In genomic region chr13:94462670-94463069, GRCh38 we compare ENCODE assay signal across 3 cellular contexts.
TF ChIP-seq lines count a peak whose summit lies in the region.

No MANE protein-coding gene starts in this region.

TF ChIP-seq in IMR-90, 13 proteins besides CTCF, POLR2A, EP300 and RAD21:
- TF ChIP-seq MXI1 (IDR thresholded peaks at IDR 0.05; ENCODE audit: borderline replicate concordance, low read depth, low read length) (no peak), RCOR1 (IDR thresholded peaks at IDR 0.05; ENCODE audit: insufficient replicate concordance, low read length) (no peak), CHD1 (IDR thresholded peaks at IDR 0.05; ENCODE audit: low read depth, low read length) (no peak), RFX5 (IDR thresholded peaks at IDR 0.05; ENCODE audit: low read depth, low read length) (no peak), MAFK (IDR thresholded peaks at IDR 0.05; ENCODE audit: low read depth, low read length) (peak; percentile 50; the same call in 1 of the 2 replicates)
TF ChIP-seq in IMR-90: peak in this region for 1.

TF ChIP-seq in K562, 482 proteins besides CTCF, POLR2A, EP300 and RAD21:
- TF ChIP-seq ZNF316 (IDR thresholded peaks at IDR 0.05) (peak; percentile 40; the same call in 1 of the 2 replicates), RREB1 (CRISPR knock-in tag; IDR thresholded peaks at IDR 0.05) (no peak)

TF ChIP-seq in HepG2, 621 proteins besides CTCF, POLR2A, EP300 and RAD21:
- TF ChIP-seq MAFK (conservative IDR thresholded peaks at IDR 0.05 in 1 of 2, IDR thresholded peaks at IDR 0.05 in 1 of 2; ENCODE audit: low read length in 2 of 2) = peak; percentile 59 to 71
- TF ChIP-seq ZFP41 (CRISPR knock-in tag; IDR thresholded peaks at IDR 0.05; ENCODE audit: borderline replicate concordance) = no peak
- no peak for TF ChIP-seq ZNF383 (CRISPR knock-in tag; IDR thresholded peaks at IDR 0.05; ENCODE audit: borderline replicate concordance)
- peak; percentile 54 for TF ChIP-seq MAFF (IDR thresholded peaks at IDR 0.05; ENCODE audit: low read depth, low read length)
- TF ChIP-seq CC2D1A (CRISPR knock-in tag; IDR thresholded peaks at IDR 0.05) = no peak
- no peak for TF ChIP-seq GPN1 (CRISPR knock-in tag; IDR thresholded peaks at IDR 0.05; ENCODE audit: borderline replicate concordance)
- TF ChIP-seq ARID3A (IDR thresholded peaks at IDR 0.05; ENCODE audit: low read depth, low read length) = no peak
- TF ChIP-seq ZNF460 (CRISPR knock-in tag; IDR thresholded peaks at IDR 0.05; ENCODE audit: borderline replicate concordance) = no peak
- TF ChIP-seq SP4 (CRISPR knock-in tag; IDR thresholded peaks at IDR 0.05) = no peak
- no peak for TF ChIP-seq ZNF251 (CRISPR knock-in tag; IDR thresholded peaks at IDR 0.05)
- TF ChIP-seq BATF2 (CRISPR knock-in tag; IDR thresholded peaks at IDR 0.05) = no peak
